ENCODE assay signal across 27 cellular contexts in the genomic region with DNA sequence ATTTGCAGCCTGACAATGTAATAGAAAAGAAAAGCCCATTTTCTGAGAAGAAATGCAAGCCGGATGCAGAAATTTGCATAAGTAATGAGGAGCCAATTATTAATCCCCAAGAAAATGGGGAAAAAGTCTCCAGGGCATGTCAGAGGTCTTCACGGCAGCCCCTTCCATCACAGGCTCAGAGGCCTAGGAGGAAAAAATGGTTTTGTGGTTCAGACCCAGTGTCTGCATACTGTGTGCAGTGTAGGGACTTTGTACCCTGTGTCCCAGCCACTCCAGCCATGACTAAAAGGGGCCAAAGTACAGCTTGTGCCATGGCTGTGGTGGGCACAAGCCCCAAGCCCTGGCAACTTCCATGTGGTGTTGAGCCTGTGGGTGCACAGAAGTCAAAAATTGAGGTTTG.
"Had no signal": no experiment of that assay in that cellular context is flagged by ENCODE, and none has a peak within 500 bp of the region (broad histone marks: within the 10 kb centered on the region; RNA-seq: fewer than 3 reads in every experiment).

No MANE protein-coding gene starts in this region.

- DNase-seq: stimulated activated CD4-positive, alpha-beta T cell treated with anti-CD3 and anti-CD28 coated beads, Interleukin-2, amount 100 ng/mL, for 48 hours; stimulated activated CD4-positive, alpha-beta T cell treated with anti-CD3 and anti-CD28 coated beads, Interleukin-4, amount 100 ng/mL, for 1 hour; stimulated activated CD4-positive, alpha-beta T cell treated with anti-CD3 and anti-CD28 coated beads, Interleukin-4, amount 100 ng/mL, for 24 hours; stimulated activated CD4-positive, alpha-beta T cell treated with anti-CD3 and anti-CD28 coated beads, Interleukin-4, amount 100 ng/mL, for 4 hours; stimulated activated CD8-positive, alpha-beta memory T cell treated with anti-CD3 and anti-CD28 coated beads, Interleukin-4, amount 100 ng/mL, for 48 hours; stimulated activated naive B cell treated with anti-CD40 and anti-IgM and Interleukin-4, amounts not matched to agents 10 μg/mL and 1 μg/mL and 100 μg/mL, for 72 hours; stimulated activated naive CD4-positive, alpha-beta T cell; stimulated activated naive CD4-positive, alpha-beta T cell treated with Interleukin-2 at 50 U/mL for 16 hours; stimulated activated naive CD8-positive, alpha-beta T cell treated with anti-CD3 and anti-CD28 coated beads, Interleukin-15, amount 100 ng/mL, for 72 hours; stimulated activated naive CD8-positive, alpha-beta T cell treated with anti-CD3 and anti-CD28 coated beads, Interleukin-15, Interleukin-2, amounts not matched to agents 100 U/mL and 50 U/mL, for 24 hours; stomach; substantia nigra; testis; thyroid gland; tibial artery; transverse colon; trophoblast cell; upper lobe of left lung; upper lobe of right lung; uterus had no signal

- H3K4me1 ChIP-seq: stomach, suprapubic skin, testis, thyroid gland, tibial artery, tibial nerve, transverse colon, upper lobe of left lung, upper lobe of right lung, uterus, vagina had no signal

- H3K27me3 ChIP-seq: stomach, suprapubic skin, testis, thyroid gland, tibial artery, tibial nerve, transverse colon, upper lobe of left lung, upper lobe of right lung, uterus, vagina had no signal

- H3K27ac ChIP-seq: stomach, suprapubic skin, testis, thoracic aorta, thyroid gland, tibial artery, tibial nerve, transverse colon, upper lobe of left lung, upper lobe of right lung, uterus, vagina had no signal

- FAIRE-seq: urothelium cell line had no signal

- H3K4me3 ChIP-seq: stomach, suprapubic skin, testis, thoracic aorta, thyroid gland, tibial artery, tibial nerve, transverse colon, upper lobe of left lung, upper lobe of right lung, uterus, vagina had no signal

- ATAC-seq: stimulated activated effector memory CD8-positive, alpha-beta T cell treated with anti-CD3 and anti-CD28 coated beads, Interleukin-12 subunit alpha, Interleukin-12 subunit beta, amount 100 ng/mL, for 72 hours; stimulated activated memory B cell treated with anti-CD40 and anti-IgM and Interleukin-4, amounts not matched to agents 10 μg/mL and 1 μg/mL and 100 μg/mL, for 72 hours; stimulated activated naive B cell treated with anti-CD40 and anti-IgM and Interleukin-4, amounts not matched to agents 10 μg/mL and 1 μg/mL and 100 μg/mL, for 72 hours; stimulated activated naive CD8-positive, alpha-beta T cell treated with anti-CD3 and anti-CD28 coated beads, Interleukin-15, amount 100 ng/mL, for 72 hours; stimulated activated naive CD8-positive, alpha-beta T cell treated with anti-CD3 and anti-CD28 coated beads, Interleukin-15, Interleukin-2, amounts not matched to agents 100 U/mL and 50 U/mL, for 24 hours; upper lobe of right lung had no signal

- H3K9me3 ChIP-seq: suprapubic skin, testis, thoracic aorta, thyroid gland, transverse colon, upper lobe of right lung, uterus had no signal

- H3K36me3 ChIP-seq: thoracic aorta, thyroid gland, transverse colon, upper lobe of left lung, uterus, vagina had no signal
